Comparison of ENCODE assay signal across 1 cellular context in the genomic region with DNA sequence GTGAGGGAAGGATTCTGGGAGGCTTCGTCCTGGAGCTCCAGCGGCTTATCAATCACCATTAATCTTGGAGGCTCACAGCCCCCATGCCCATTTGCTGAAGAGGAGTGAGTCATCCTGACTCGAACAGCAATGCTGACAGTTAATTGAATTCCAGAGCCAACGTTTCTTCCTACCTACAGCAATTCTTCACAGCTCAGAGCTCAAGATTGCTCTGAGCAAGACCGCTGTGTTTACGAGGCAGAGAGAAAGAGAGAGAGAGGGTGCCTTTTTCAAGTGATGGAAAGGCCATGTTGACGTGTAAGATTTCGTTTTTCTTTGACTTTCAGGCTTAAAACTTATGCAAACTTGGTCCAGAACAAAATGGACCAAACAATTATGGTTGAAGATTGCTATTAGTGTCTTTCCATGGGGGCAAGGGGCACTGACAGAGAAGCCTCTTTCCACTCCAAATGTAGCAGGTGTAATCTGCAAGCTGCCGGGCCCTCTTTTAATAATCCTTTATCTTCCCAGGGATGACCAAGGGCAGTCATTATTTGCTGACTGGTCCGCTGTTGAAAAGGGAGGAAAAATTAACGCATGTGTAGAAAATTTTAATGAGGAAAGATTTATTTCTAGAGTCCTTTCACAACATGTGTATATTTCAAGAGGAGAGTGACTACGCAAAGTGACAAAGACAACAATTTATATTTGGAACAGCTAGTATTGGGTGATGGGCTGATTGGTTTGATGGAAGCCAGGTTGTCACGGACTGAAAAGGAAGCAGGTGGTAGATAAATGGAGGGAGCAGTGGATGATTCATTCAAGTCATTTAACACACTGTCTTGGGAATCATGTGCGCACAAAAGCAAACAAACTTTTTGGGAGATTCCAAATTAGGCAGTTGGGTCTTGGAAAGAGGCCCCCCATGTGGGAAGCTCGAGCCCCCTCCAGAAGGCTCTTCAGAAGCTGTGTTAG.
TF ChIP-seq lines count a peak whose summit lies in the region.

No MANE protein-coding gene starts in this region.

TF ChIP-seq in K562, 482 proteins besides CTCF, POLR2A, EP300 and RAD21 (continued from another document and continues in another):
- TF ChIP-seq, protein P1, sequence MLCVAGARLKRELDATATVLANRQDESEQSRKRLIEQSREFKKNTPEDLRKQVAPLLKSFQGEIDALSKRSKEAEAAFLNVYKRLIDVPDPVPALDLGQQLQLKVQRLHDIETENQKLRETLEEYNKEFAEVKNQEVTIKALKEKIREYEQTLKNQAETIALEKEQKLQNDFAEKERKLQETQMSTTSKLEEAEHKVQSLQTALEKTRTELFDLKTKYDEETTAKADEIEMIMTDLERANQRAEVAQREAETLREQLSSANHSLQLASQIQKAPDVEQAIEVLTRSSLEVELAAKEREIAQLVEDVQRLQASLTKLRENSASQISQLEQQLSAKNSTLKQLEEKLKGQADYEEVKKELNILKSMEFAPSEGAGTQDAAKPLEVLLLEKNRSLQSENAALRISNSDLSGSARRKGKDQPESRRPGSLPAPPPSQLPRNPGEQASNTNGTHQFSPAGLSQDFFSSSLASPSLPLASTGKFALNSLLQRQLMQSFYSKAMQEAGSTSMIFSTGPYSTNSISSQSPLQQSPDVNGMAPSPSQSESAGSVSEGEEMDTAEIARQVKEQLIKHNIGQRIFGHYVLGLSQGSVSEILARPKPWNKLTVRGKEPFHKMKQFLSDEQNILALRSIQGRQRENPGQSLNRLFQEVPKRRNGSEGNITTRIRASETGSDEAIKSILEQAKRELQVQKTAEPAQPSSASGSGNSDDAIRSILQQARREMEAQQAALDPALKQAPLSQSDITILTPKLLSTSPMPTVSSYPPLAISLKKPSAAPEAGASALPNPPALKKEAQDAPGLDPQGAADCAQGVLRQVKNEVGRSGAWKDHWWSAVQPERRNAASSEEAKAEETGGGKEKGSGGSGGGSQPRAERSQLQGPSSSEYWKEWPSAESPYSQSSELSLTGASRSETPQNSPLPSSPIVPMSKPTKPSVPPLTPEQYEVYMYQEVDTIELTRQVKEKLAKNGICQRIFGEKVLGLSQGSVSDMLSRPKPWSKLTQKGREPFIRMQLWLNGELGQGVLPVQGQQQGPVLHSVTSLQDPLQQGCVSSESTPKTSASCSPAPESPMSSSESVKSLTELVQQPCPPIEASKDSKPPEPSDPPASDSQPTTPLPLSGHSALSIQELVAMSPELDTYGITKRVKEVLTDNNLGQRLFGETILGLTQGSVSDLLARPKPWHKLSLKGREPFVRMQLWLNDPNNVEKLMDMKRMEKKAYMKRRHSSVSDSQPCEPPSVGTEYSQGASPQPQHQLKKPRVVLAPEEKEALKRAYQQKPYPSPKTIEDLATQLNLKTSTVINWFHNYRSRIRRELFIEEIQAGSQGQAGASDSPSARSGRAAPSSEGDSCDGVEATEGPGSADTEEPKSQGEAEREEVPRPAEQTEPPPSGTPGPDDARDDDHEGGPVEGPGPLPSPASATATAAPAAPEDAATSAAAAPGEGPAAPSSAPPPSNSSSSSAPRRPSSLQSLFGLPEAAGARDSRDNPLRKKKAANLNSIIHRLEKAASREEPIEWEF (CRISPR knock-in tag; IDR thresholded peaks at IDR 0.05) = no peak
- no peak for TF ChIP-seq ZNF174 (CRISPR knock-in tag; IDR thresholded peaks at IDR 0.05)
- TF ChIP-seq KDM1A (IDR thresholded peaks at IDR 0.05) = peak in 1 of 2 experiments; percentile 36; a peak in 1 of 4 replicates
- no peak for TF ChIP-seq NCOR1 (IDR thresholded peaks at IDR 0.05)
- TF ChIP-seq PTRF (tag; IDR thresholded peaks at IDR 0.05) = no peak
- TF ChIP-seq PYGO2 (tag; IDR thresholded peaks at IDR 0.05) = no peak
- no peak for TF ChIP-seq ZNF197 (CRISPR knock-in tag; IDR thresholded peaks at IDR 0.05; ENCODE audit: low read depth)
- no peak for TF ChIP-seq TCF7L2 (IDR thresholded peaks at IDR 0.05; ENCODE audit: low read depth, low read length)
- no peak for TF ChIP-seq MEF2D (tag; conservative IDR thresholded peaks at IDR 0.05; ENCODE audit: low read depth)
- TF ChIP-seq LARP7 (IDR thresholded peaks at IDR 0.05) = no peak
- no peak for TF ChIP-seq ZKSCAN1 (IDR thresholded peaks at IDR 0.05; ENCODE audit: low read depth, low read length)
- peak; percentile 44; the same call in 1 of the 2 replicates for TF ChIP-seq CBFA2T3 (IDR thresholded peaks at IDR 0.05)
- TF ChIP-seq, protein P2, sequence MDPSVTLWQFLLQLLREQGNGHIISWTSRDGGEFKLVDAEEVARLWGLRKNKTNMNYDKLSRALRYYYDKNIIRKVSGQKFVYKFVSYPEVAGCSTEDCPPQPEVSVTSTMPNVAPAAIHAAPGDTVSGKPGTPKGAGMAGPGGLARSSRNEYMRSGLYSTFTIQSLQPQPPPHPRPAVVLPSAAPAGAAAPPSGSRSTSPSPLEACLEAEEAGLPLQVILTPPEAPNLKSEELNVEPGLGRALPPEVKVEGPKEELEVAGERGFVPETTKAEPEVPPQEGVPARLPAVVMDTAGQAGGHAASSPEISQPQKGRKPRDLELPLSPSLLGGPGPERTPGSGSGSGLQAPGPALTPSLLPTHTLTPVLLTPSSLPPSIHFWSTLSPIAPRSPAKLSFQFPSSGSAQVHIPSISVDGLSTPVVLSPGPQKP (CRISPR knock-in tag; IDR thresholded peaks at IDR 0.05) = no peak
- TF ChIP-seq ETV1 (tag; conservative IDR thresholded peaks at IDR 0.05; ENCODE audit: low read depth) = no peak
- no peak for TF ChIP-seq TAL1 (IDR thresholded peaks at IDR 0.05)
- no peak for TF ChIP-seq HMGN3 (IDR thresholded peaks at IDR 0.05; ENCODE audit: borderline replicate concordance, extremely low read depth, insufficient read length, low read depth, low read length)
- TF ChIP-seq DLX4 (CRISPR knock-in tag; IDR thresholded peaks at IDR 0.05) = no peak
- TF ChIP-seq EWSR1 (IDR thresholded peaks at IDR 0.05; ENCODE audit: borderline replicate concordance, low read depth, partially characterized antibody) = no peak
- TF ChIP-seq, protein P3, sequence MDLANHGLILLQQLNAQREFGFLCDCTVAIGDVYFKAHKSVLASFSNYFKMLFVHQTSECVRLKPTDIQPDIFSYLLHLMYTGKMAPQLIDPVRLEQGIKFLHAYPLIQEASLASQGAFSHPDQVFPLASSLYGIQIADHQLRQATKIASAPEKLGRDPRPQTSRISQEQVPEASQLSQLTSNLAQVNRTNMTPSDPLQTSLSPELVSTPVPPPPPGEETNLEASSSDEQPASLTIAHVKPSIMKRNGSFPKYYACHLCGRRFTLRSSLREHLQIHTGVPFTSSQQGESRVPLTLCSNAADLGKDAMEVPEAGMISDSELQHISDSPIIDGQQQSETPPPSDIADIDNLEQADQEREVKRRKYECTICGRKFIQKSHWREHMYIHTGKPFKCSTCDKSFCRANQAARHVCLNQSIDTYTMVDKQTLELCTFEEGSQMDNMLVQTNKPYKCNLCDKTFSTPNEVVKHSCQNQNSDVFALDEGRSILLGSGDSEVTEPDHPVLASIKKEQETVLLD (IDR thresholded peaks at IDR 0.05) = no peak
- no peak for TF ChIP-seq CAMTA2 (CRISPR knock-in tag; conservative IDR thresholded peaks at IDR 0.05)
- no peak for TF ChIP-seq MECOM (CRISPR knock-in tag; IDR thresholded peaks at IDR 0.05)
- TF ChIP-seq RUNX1 (IDR thresholded peaks at IDR 0.05; ENCODE audit: low read depth) = no peak
- no peak for TF ChIP-seq SRSF9 (IDR thresholded peaks at IDR 0.05; ENCODE audit: borderline replicate concordance, low read depth, low read length)
- TF ChIP-seq NCOA1 (IDR thresholded peaks at IDR 0.05; ENCODE audit: low read depth) = no peak
- TF ChIP-seq, protein P4, sequence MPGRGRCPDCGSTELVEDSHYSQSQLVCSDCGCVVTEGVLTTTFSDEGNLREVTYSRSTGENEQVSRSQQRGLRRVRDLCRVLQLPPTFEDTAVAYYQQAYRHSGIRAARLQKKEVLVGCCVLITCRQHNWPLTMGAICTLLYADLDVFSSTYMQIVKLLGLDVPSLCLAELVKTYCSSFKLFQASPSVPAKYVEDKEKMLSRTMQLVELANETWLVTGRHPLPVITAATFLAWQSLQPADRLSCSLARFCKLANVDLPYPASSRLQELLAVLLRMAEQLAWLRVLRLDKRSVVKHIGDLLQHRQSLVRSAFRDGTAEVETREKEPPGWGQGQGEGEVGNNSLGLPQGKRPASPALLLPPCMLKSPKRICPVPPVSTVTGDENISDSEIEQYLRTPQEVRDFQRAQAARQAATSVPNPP (IDR thresholded peaks at IDR 0.05; ENCODE audit: borderline replicate concordance, insufficient read depth, insufficient read length) = no peak
- 0 out of 2 replicates have a peak, but pooled peaks have one; percentile 55 for TF ChIP-seq BRD4 (IDR thresholded peaks at IDR 0.05)
- TF ChIP-seq GMEB1 (CRISPR knock-in tag; IDR thresholded peaks at IDR 0.05) = no peak
- TF ChIP-seq E2F4 (CRISPR knock-in tag; IDR thresholded peaks at IDR 0.05; ENCODE audit: low read depth) = no peak
- TF ChIP-seq ZNF79 (CRISPR knock-in tag; IDR thresholded peaks at IDR 0.05; ENCODE audit: low read depth) = no peak
- TF ChIP-seq EP400 (IDR thresholded peaks at IDR 0.05) = no peak
- no peak for TF ChIP-seq ARID3B (CRISPR knock-in tag; IDR thresholded peaks at IDR 0.05; ENCODE audit: borderline replicate concordance)
- no peak for TF ChIP-seq RBM15 (IDR thresholded peaks at IDR 0.05; ENCODE audit: insufficient read depth, low read length)
- no peak for TF ChIP-seq XRCC3 (IDR thresholded peaks at IDR 0.05)
- TF ChIP-seq, protein P5, sequence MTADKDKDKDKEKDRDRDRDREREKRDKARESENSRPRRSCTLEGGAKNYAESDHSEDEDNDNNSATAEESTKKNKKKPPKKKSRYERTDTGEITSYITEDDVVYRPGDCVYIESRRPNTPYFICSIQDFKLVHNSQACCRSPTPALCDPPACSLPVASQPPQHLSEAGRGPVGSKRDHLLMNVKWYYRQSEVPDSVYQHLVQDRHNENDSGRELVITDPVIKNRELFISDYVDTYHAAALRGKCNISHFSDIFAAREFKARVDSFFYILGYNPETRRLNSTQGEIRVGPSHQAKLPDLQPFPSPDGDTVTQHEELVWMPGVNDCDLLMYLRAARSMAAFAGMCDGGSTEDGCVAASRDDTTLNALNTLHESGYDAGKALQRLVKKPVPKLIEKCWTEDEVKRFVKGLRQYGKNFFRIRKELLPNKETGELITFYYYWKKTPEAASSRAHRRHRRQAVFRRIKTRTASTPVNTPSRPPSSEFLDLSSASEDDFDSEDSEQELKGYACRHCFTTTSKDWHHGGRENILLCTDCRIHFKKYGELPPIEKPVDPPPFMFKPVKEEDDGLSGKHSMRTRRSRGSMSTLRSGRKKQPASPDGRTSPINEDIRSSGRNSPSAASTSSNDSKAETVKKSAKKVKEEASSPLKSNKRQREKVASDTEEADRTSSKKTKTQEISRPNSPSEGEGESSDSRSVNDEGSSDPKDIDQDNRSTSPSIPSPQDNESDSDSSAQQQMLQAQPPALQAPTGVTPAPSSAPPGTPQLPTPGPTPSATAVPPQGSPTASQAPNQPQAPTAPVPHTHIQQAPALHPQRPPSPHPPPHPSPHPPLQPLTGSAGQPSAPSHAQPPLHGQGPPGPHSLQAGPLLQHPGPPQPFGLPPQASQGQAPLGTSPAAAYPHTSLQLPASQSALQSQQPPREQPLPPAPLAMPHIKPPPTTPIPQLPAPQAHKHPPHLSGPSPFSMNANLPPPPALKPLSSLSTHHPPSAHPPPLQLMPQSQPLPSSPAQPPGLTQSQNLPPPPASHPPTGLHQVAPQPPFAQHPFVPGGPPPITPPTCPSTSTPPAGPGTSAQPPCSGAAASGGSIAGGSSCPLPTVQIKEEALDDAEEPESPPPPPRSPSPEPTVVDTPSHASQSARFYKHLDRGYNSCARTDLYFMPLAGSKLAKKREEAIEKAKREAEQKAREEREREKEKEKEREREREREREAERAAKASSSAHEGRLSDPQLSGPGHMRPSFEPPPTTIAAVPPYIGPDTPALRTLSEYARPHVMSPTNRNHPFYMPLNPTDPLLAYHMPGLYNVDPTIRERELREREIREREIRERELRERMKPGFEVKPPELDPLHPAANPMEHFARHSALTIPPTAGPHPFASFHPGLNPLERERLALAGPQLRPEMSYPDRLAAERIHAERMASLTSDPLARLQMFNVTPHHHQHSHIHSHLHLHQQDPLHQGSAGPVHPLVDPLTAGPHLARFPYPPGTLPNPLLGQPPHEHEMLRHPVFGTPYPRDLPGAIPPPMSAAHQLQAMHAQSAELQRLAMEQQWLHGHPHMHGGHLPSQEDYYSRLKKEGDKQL (CRISPR knock-in tag; IDR thresholded peaks at IDR 0.05; ENCODE audit: borderline replicate concordance) = no peak
- TF ChIP-seq ZNF175 (CRISPR knock-in tag; IDR thresholded peaks at IDR 0.05; ENCODE audit: low read depth) = peak; percentile 37; the same call in 1 of the 2 replicates
- no peak for TF ChIP-seq E2F3 (CRISPR knock-in tag; IDR thresholded peaks at IDR 0.05)
- peak; percentile 65; the same call in 1 of the 2 replicates for TF ChIP-seq CTBP1 (IDR thresholded peaks at IDR 0.05; ENCODE audit: borderline replicate concordance)
